9 cellular contexts compared by ENCODE assay signal in genomic region chr1:246959944-246960693, GRCh38. TPM values are rescaled to one million over a fixed set of nuclear protein-coding genes. Genes with fewer than 3 reads are reported as not detected.
A peak's percentile ranks its signal among the peaks of the same experiment; 100 is the strongest.
DNase-seq lines count a peak whose midpoint lies in the region; ATAC-seq, FAIRE-seq and TF ChIP-seq lines count a peak whose summit lies in the region.
"Had no signal": no experiment of that assay in that cellular context is flagged by ENCODE, and none has a peak within 500 bp of the region (broad histone marks: within the 10 kb centered on the region; RNA-seq: fewer than 3 reads in every experiment).

No MANE protein-coding gene starts in this region.

- no peaks in the 10 kb centered on the region for H3K79me2 ChIP-seq in MM.1S (ENCODE audit: low read length)
- no peaks in the 10 kb centered on the region for H3K79me2 ChIP-seq in endothelial cell of umbilical vein (ENCODE audit: control insufficient read depth, insufficient read depth, low read length)

- H3K27ac ChIP-seq in MM.1S (ENCODE audit: low read length) (no peak overlapping the region), endothelial cell of umbilical vein (ENCODE audit: insufficient read depth, low read depth, low read length) (peak overlapping the region; percentile 52), suprapubic skin (peak overlapping the region; percentile 5)

- no TSS peak for BruUV-seq in endothelial cell of umbilical vein (replicated peaks; lab: Mats Ljungman, UMichigan)

- H3K27me3 ChIP-seq in MM.1S (replicated peaks; ENCODE audit: insufficient read depth, low read length) (no peaks in the 10 kb centered on the region), endothelial cell of umbilical vein (ENCODE audit: control insufficient read depth in 2 of 2, insufficient read depth in 2 of 2, low read length in 2 of 2) (no peaks in the 10 kb centered on the region), suprapubic skin (no peaks in the 10 kb centered on the region)

- H2AFZ ChIP-seq in MM.1S (ENCODE audit: low read length) (no peak overlapping the region), endothelial cell of umbilical vein (ENCODE audit: low read depth, low read length) (peak overlapping the region; percentile 82)

- no peak overlapping the region for H3K9ac ChIP-seq in MM.1S (ENCODE audit: low read length)
- H3K9ac ChIP-seq in endothelial cell of umbilical vein (replicated peaks; ENCODE audit: extremely low read depth, insufficient read depth, low read length): no peak overlapping the region

- DNase-seq in MM.1S (no peak), endothelial cell of umbilical vein (ENCODE audit: low read depth, low spot score) (peak; percentile 75), suprapubic skin (ENCODE audit: low spot score in 2 of 2) (no peak), NCI-H1092 (lab: John Stamatoyannopoulos, UW) (no peak), kidney glomerular epithelial cell (lab: John Stamatoyannopoulos, UW) (no peak)
- DNase-seq: PC-3; stimulated activated CD4-positive, alpha-beta T cell treated with anti-CD3 and anti-CD28 coated beads, Interleukin-4, amount 100 ng/mL, for 4 hours had no signal

- H3K36me3 ChIP-seq in MM.1S (replicated peaks; ENCODE audit: insufficient read depth, low read length) (no peaks in the 10 kb centered on the region), endothelial cell of umbilical vein (ENCODE audit: control insufficient read depth in 2 of 2, extremely low read depth in 1 of 2, insufficient read depth in 2 of 2, low read length in 2 of 2) (no peaks in the 10 kb centered on the region), suprapubic skin (no peaks in the 10 kb centered on the region)

- H3K4me1 ChIP-seq in MM.1S (ENCODE audit: low read length): peaks cover 3% of the 10 kb centered on the region
- peaks cover 7% of the 10 kb centered on the region for H3K4me1 ChIP-seq in endothelial cell of umbilical vein (ENCODE audit: control insufficient read depth, extremely low read depth, insufficient read depth, low read length)
- H3K4me1 ChIP-seq in suprapubic skin: no peaks in the 10 kb centered on the region

- H3K4me2 ChIP-seq in MM.1S (ENCODE audit: low read depth, low read length): no peak overlapping the region
- peak overlapping the region; percentile 65 for H3K4me2 ChIP-seq in endothelial cell of umbilical vein (ENCODE audit: insufficient read depth, low read length)

- ATAC-seq in GM21367 (IDR thresholded peaks at IDR 0.05; ENCODE audit: unreplicated experiment) (peak; percentile 73), HG02588 (IDR thresholded peaks at IDR 0.05; ENCODE audit: unreplicated experiment) (no peak)
- ATAC-seq: PC-3 had no signal

- TF ChIP-seq POLR2A in endothelial cell of umbilical vein (IDR thresholded peaks at IDR 0.05; ENCODE audit: low read depth, low read length): no peak
- TF ChIP-seq POLR2A in suprapubic skin (IDR thresholded peaks at IDR 0.05): no peak

- no peaks in the 10 kb centered on the region for H3F3A ChIP-seq in MM.1S (ENCODE audit: insufficient read depth, low read length)

- no peaks in the 10 kb centered on the region for H3K9me1 ChIP-seq in endothelial cell of umbilical vein (replicated peaks; ENCODE audit: control insufficient read depth, extremely low read depth, insufficient read depth, low read length)

- WGBS in suprapubic skin: 66% methylated on average over 1 of the region's 1 CpG

- FAIRE-seq in endothelial cell of umbilical vein (lab: Jason Lieb, UNC): peak; percentile 76

- H3K9me3 ChIP-seq in MM.1S (replicated peaks; ENCODE audit: insufficient read depth, low read length) (no peaks in the 10 kb centered on the region), endothelial cell of umbilical vein (replicated peaks; ENCODE audit: control insufficient read depth, insufficient read depth, low read length) (no peaks in the 10 kb centered on the region), suprapubic skin (no peaks in the 10 kb centered on the region)

- intact Hi-C loops in endothelial cell of umbilical vein (cut with micrococcal nuclease): loop anchor here (1.0 kb wide), 2 partner anchors 13 to 53 kb away; no protein-coding TSS in a partner anchor

- TF ChIP-seq CTCF in MM.1S (IDR thresholded peaks at IDR 0.05; ENCODE audit: low read length): 0 out of 2 replicates have a peak, but pooled peaks have one; percentile 7
- no peak for TF ChIP-seq CTCF in endothelial cell of umbilical vein (IDR thresholded peaks at IDR 0.05; ENCODE audit: extremely low read depth in 1 of 2, insufficient read depth in 1 of 2, low read depth in 1 of 2, low read length in 2 of 2)
- no peak for TF ChIP-seq CTCF in suprapubic skin (IDR thresholded peaks at IDR 0.05)

- no peaks in the 10 kb centered on the region for H3K9me2 ChIP-seq in MM.1S (replicated peaks; ENCODE audit: insufficient read depth, low read length)

- no peak overlapping the region for H3K4me3 ChIP-seq in MM.1S (ENCODE audit: low read length)
- peak overlapping the region in 1 of 3 experiments; percentile 18 for H3K4me3 ChIP-seq in endothelial cell of umbilical vein (replicated peaks in 1 of 3; ENCODE audit: insufficient read depth in 1 of 3, low read depth in 1 of 3, low read length in 3 of 3)
- no peak overlapping the region for H3K4me3 ChIP-seq in suprapubic skin

- POLR2A ChIA-PET in endothelial cell of umbilical vein (lab: Charles Lee): interaction anchor here (1.0 kb wide), 1 partner anchor 28 kb away, joined by 3 read pairs; no protein-coding TSS in a partner anchor

- no peak for TF ChIP-seq EP300 in suprapubic skin (IDR thresholded peaks at IDR 0.05)

- dilution Hi-C loops in endothelial cell of umbilical vein (cut with MboI; ENCODE audit: extremely low pct_ligation_motif_present, low sequenced_read_pairs): no loop called here

- CTCF ChIA-PET in endothelial cell of umbilical vein (lab: Charles Lee): interaction anchor here (0.6 to 2.4 kb wide), 15 partner anchors 10 to 90 kb away, joined by 3 to 16 read pairs (median 4); no protein-coding TSS in a partner anchor

- no peaks in the 10 kb centered on the region for H4K20me1 ChIP-seq in MM.1S (ENCODE audit: insufficient read depth, low read length)
- no peaks in the 10 kb centered on the region for H4K20me1 ChIP-seq in endothelial cell of umbilical vein (replicated peaks; ENCODE audit: control insufficient read depth, extremely low read depth, insufficient read depth, low read length)

TF ChIP-seq in endothelial cell of umbilical vein, 7 proteins besides CTCF, POLR2A, EP300 and RAD21:
- no peak for TF ChIP-seq GATA2 (IDR thresholded peaks at IDR 0.05; ENCODE audit: insufficient read depth, insufficient read length, low read depth, low read length)
- no peak for TF ChIP-seq POLR2AphosphoS5 (IDR thresholded peaks at IDR 0.05; ENCODE audit: insufficient read depth, low read depth, low read length)
- no peak for TF ChIP-seq JUN (IDR thresholded peaks at IDR 0.05; ENCODE audit: borderline replicate concordance, insufficient read depth, insufficient read length, low read depth)
- TF ChIP-seq FOS (IDR thresholded peaks at IDR 0.05; ENCODE audit: borderline replicate concordance, insufficient read depth, low read length): no peak
- no peak for TF ChIP-seq MAX (IDR thresholded peaks at IDR 0.05; ENCODE audit: insufficient read depth, insufficient read length)
- TF ChIP-seq EZH2 (IDR thresholded peaks at IDR 0.05; ENCODE audit: borderline replicate concordance, low read depth, low read length, severe bottlenecking): no peak
- no peak for TF ChIP-seq MYC (IDR thresholded peaks at IDR 0.05; ENCODE audit: low read depth, low read length)
TF ChIP-seq in endothelial cell of umbilical vein: peak in this region for 0.

RNA-seq across cellular contexts. Expression of gene AHCTF1, which starts 28.4 kb away (rescaled TPM):
- total RNA-seq in endothelial cell of umbilical vein: 30.7 and 32.1 TPM in 2 replicates
- 3.5 and 5.5 TPM in 2 replicates for polyA plus RNA-seq in endothelial cell of umbilical vein
- 7.5 and 9.7 TPM in 2 replicates for polyA plus RNA-seq in endothelial cell of umbilical vein (2011; cell fraction: cytosol; rRNA removed)
- polyA plus RNA-seq in endothelial cell of umbilical vein (2011; cell fraction: nucleus; rRNA removed): 29.9 and 32.7 TPM in 2 replicates
- polyA plus RNA-seq in endothelial cell of umbilical vein (2012): 17.6 and 21.3 TPM in 2 replicates
- 21.1 and 24.4 TPM in 2 replicates for polyA minus RNA-seq in endothelial cell of umbilical vein
- polyA minus RNA-seq in endothelial cell of umbilical vein (2011; cell fraction: cytosol; rRNA and poly(A)+ RNA removed): 39.3 TPM
- polyA minus RNA-seq in endothelial cell of umbilical vein (2011; cell fraction: nucleus; rRNA and poly(A)+ RNA removed): 50.8 and 69.1 TPM in 2 replicates
- total RNA-seq in suprapubic skin: 100 to 1,000 TPM in 1 of 4 donors, 10 to 100 TPM in 3; 32.2 to 106 (median 38.2) TPM

RNA-seq across cellular contexts. Expression of gene ZNF695, which starts 47.7 kb away (rescaled TPM):
- 4.8 and 5.5 TPM in 2 replicates for total RNA-seq in endothelial cell of umbilical vein
- 1.6 and 2.0 TPM in 2 replicates for polyA plus RNA-seq in endothelial cell of umbilical vein
- polyA plus RNA-seq in endothelial cell of umbilical vein (2011; cell fraction: cytosol; rRNA removed): 3.1 and 3.5 TPM in 2 replicates
- 2.2 and 2.8 TPM in 2 replicates for polyA plus RNA-seq in endothelial cell of umbilical vein (2011; cell fraction: nucleus; rRNA removed)
- 1.1 and 1.6 TPM in 2 replicates for polyA plus RNA-seq in endothelial cell of umbilical vein (2012)
- 1.00 and 3.8 TPM in 2 replicates for polyA minus RNA-seq in endothelial cell of umbilical vein
- polyA minus RNA-seq in endothelial cell of umbilical vein (2011; cell fraction: cytosol; rRNA and poly(A)+ RNA removed): 9.0 TPM
- polyA minus RNA-seq in endothelial cell of umbilical vein (2011; cell fraction: nucleus; rRNA and poly(A)+ RNA removed): 1.9 and 5.0 TPM in 2 replicates
- under 1 TPM in 1 of 4 donors, not detected in 3; 0.70 TPM for total RNA-seq in suprapubic skin
